21 cellular contexts compared by ENCODE assay signal in genomic region chr1:40988280-40988679, GRCh38. TPM values are rescaled to one million over a fixed set of nuclear protein-coding genes. Genes with fewer than 3 reads are reported as not detected.
"Had no signal": no experiment of that assay in that cellular context is flagged by ENCODE, and none has a peak within 500 bp of the region (broad histone marks: within the 10 kb centered on the region; RNA-seq: fewer than 3 reads in every experiment).

No MANE protein-coding gene starts in this region.

- H3K27ac ChIP-seq: cardiac muscle cell, thyroid gland, VCaP had no signal

- H3K27ac Mint-ChIP-seq: activated CD4-positive, alpha-beta T cell treated with anti-CD3 and anti-CD28 coated beads, Interleukin-2, amount 10 ng/mL, durations not matched to agents 24 days and 14 days; activated CD8-positive, alpha-beta memory T cell treated with anti-CD3 and anti-CD28 coated beads, Interleukin-2, amount 10 ng/mL, durations not matched to agents 7 days and 5 days; activated CD8-positive, alpha-beta T cell treated with anti-CD3 and anti-CD28 coated beads for 36 hours; T-helper 2 cell treated with Interferon-gamma antibody and Interleukin-4, amounts not matched to agents 5 μg/mL and 100 μg/mL, for 36 hours had no signal

- H3K9me3 Mint-ChIP-seq: activated CD4-positive, alpha-beta T cell treated with anti-CD3 and anti-CD28 coated beads, Interleukin-2, amount 10 ng/mL, durations not matched to agents 24 days and 14 days; activated CD8-positive, alpha-beta T cell treated with anti-CD3 and anti-CD28 coated beads for 36 hours; activated naive CD8-positive, alpha-beta T cell treated with anti-CD3 and anti-CD28 coated beads, Interleukin-2, amount 10 ng/mL, durations not matched to agents 7 days and 5 days; T-cell; T-helper 2 cell treated with Interferon-gamma antibody and Interleukin-4, amounts not matched to agents 5 μg/mL and 100 μg/mL, for 36 hours had no signal

- H3K27me3 ChIP-seq: cardiac muscle cell, thyroid gland had no signal

- H3K4me3 Mint-ChIP-seq: activated CD4-positive, alpha-beta T cell treated with anti-CD3 and anti-CD28 coated beads, Interleukin-2, amount 10 ng/mL, durations not matched to agents 24 days and 14 days; activated CD8-positive, alpha-beta memory T cell treated with anti-CD3 and anti-CD28 coated beads, Interleukin-2, amount 10 ng/mL, durations not matched to agents 7 days and 5 days; activated CD8-positive, alpha-beta T cell treated with anti-CD3 and anti-CD28 coated beads for 36 hours; activated naive CD8-positive, alpha-beta T cell treated with anti-CD3 and anti-CD28 coated beads, Interleukin-2, amount 10 ng/mL, durations not matched to agents 7 days and 5 days; T-cell; T-helper 2 cell treated with Interferon-gamma antibody and Interleukin-4, amounts not matched to agents 5 μg/mL and 100 μg/mL, for 36 hours had no signal

- DNase-seq: activated CD4-positive, alpha-beta T cell treated with anti-CD3 and anti-CD28 coated beads, Interleukin-2, amount 10 ng/mL, durations not matched to agents 24 days and 14 days; activated CD8-positive, alpha-beta memory T cell treated with anti-CD3 and anti-CD28 coated beads, Interleukin-2, amount 10 ng/mL, durations not matched to agents 7 days and 5 days; activated CD8-positive, alpha-beta T cell treated with anti-CD3 and anti-CD28 coated beads for 36 hours; activated naive CD4-positive, alpha-beta T cell; activated naive CD8-positive, alpha-beta T cell treated with anti-CD3 and anti-CD28 coated beads, Interleukin-2, amount 10 ng/mL, durations not matched to agents 7 days and 5 days; amygdala; hippocampal formation; mesenchymal stem cell; mucosa of descending colon; nucleus accumbens; posterior cingulate gyrus; stimulated activated CD4-positive, alpha-beta T cell treated with anti-CD3 and anti-CD28 coated beads, Interleukin-4, amount 100 ng/mL, for 24 hours; stimulated activated naive CD4-positive, alpha-beta T cell treated with Interleukin-2 at 50 U/mL for 16 hours; T-cell; thyroid gland had no signal

- ATAC-seq: activated CD4-positive, CD25-positive, alpha-beta regulatory T cell treated with anti-CD3 and anti-CD28 coated beads, Interleukin-2, amount 50 U/mL, for 24 hours; activated CD8-positive, alpha-beta memory T cell treated with anti-CD3 and anti-CD28 coated beads, Interleukin-2, amount 10 ng/mL, durations not matched to agents 7 days and 5 days; activated CD8-positive, alpha-beta T cell treated with anti-CD3 and anti-CD28 coated beads for 36 hours; mucosa of descending colon; SK-N-SH treated with all-trans-retinoic acid at 6 μM for 48 hours; T-cell had no signal

- H3K27me3 Mint-ChIP-seq: activated CD4-positive, alpha-beta T cell treated with anti-CD3 and anti-CD28 coated beads, Interleukin-2, amount 10 ng/mL, durations not matched to agents 24 days and 14 days; activated CD8-positive, alpha-beta memory T cell treated with anti-CD3 and anti-CD28 coated beads, Interleukin-2, amount 10 ng/mL, durations not matched to agents 7 days and 5 days; activated CD8-positive, alpha-beta T cell treated with anti-CD3 and anti-CD28 coated beads for 36 hours; activated naive CD8-positive, alpha-beta T cell treated with anti-CD3 and anti-CD28 coated beads, Interleukin-2, amount 10 ng/mL, durations not matched to agents 7 days and 5 days; T-cell had no signal

- H3K4me3 ChIP-seq: cardiac muscle cell, mucosa of descending colon, thyroid gland had no signal

- H3K9me3 ChIP-seq: mucosa of descending colon, thyroid gland had no signal

RNA-seq across cellular contexts. Expression of gene SLFNL1, which starts 33.2 kb away (rescaled TPM):
- total RNA-seq: epithelial cell of proximal tubule had no signal
